Comparison of ENCODE assay signal across 20 cellular contexts in genomic region chr3:23704316-23704715, GRCh38.
"Had no signal": no experiment of that assay in that cellular context is flagged by ENCODE, and none has a peak within 500 bp of the region (broad histone marks: within the 10 kb centered on the region; RNA-seq: fewer than 3 reads in every experiment).

No MANE protein-coding gene starts in this region.

- ATAC-seq: activated T-cell treated with anti-CD3 and anti-CD28 coated beads, Interleukin-2, amount 50 U/mL, for 72 hours; left lobe of liver; natural killer cell; stimulated activated naive B cell treated with anti-CD40 and anti-IgM and Interleukin-4, amounts not matched to agents 10 μg/mL and 1 μg/mL and 100 μg/mL, for 72 hours had no signal

- H3K27ac ChIP-seq: hepatocyte, skin epidermis, tibial artery, uterus had no signal

- H2AFZ ChIP-seq: hepatocyte had no signal

- H3K9me3 ChIP-seq: tibial artery, uterus had no signal

- H3K27me3 ChIP-seq: hepatocyte, tibial artery, uterus had no signal

- H3K4me2 ChIP-seq: hepatocyte had no signal

- DNase-seq: activated CD4-positive, alpha-beta T cell treated with anti-CD3 and anti-CD28 coated beads, Interleukin-2, amount 10 ng/mL, durations not matched to agents 7 days and 5 days; activated CD4-positive, CD25-positive, alpha-beta regulatory T cell; activated CD8-positive, alpha-beta memory T cell treated with anti-CD3 and anti-CD28 coated beads, Interleukin-2, amount 50 U/mL, for 48 hours; activated gamma-delta T cell; activated T-cell treated with anti-CD3 and anti-CD28 coated beads, Interleukin-2, amount 50 U/mL, for 72 hours; cerebellar nuclear complex; effector memory CD4-positive, alpha-beta T cell; islet precursor cell; mammary epithelial cell; natural killer cell; retina; stimulated activated CD4-positive, alpha-beta T cell treated with anti-CD3 and anti-CD28 coated beads, Interleukin-15, amount 100 ng/mL, for 24 hours; stimulated activated CD4-positive, alpha-beta T cell treated with anti-CD3 and anti-CD28 coated beads, Interleukin-4, amount 100 ng/mL, for 1 hour; stimulated activated naive B cell treated with anti-CD40 and anti-IgM and Interleukin-4, amounts not matched to agents 10 μg/mL and 1 μg/mL and 100 μg/mL, for 72 hours; T-helper 2 cell; tibial artery; uterus had no signal

- H3K36me3 ChIP-seq: tibial artery, uterus had no signal

- H3K4me1 ChIP-seq: tibial artery, uterus had no signal

- H3K79me2 ChIP-seq: hepatocyte had no signal

- H3K4me3 ChIP-seq: hepatocyte, skin epidermis, tibial artery, uterus had no signal
